Comparison of ENCODE assay signal across 31 cellular contexts in the genomic region with DNA sequence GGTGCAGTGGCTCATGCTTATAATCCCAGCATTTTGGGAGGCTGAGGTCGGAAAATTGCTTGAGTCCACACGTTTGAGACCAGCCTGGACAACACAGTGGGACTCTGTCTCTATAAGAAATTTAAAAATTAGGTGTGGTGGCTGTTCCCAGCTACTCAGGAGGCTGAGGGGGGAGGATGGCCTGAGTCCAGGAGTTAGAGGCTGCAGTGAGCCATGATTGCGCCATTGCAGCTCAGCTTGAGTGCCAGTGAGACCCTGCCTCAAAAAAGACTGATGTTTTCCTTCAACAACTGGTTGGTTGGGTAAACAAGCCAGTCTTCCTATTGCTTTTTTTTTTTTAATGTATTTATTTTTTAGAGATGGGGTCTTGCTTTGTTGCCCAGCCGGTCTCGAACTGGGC. TPM values are rescaled to one million over a fixed set of nuclear protein-coding genes. Genes with fewer than 3 reads are reported as not detected.
DNase-seq lines count a peak whose midpoint lies in the region; ATAC-seq and TF ChIP-seq lines count a peak whose summit lies in the region.
"Had no signal": no experiment of that assay in that cellular context is flagged by ENCODE, and none has a peak within 500 bp of the region (broad histone marks: within the 10 kb centered on the region; RNA-seq: fewer than 3 reads in every experiment).

No MANE protein-coding gene starts in this region.

- H3K36me3 ChIP-seq in BLaER1 (peaks cover 48% of the 10 kb centered on the region), DND-41 (ENCODE audit: insufficient read depth, low read length) (peaks cover 76% of the 10 kb centered on the region)

- peaks cover 15 to 63% (median 61%) of the 10 kb centered on the region in 4 donors for H3K4me1 Mint-ChIP-seq in naive thymus-derived CD8-positive, alpha-beta T cell
- H3K4me1 Mint-ChIP-seq: GM23338 had no signal

- TF ChIP-seq CTCF in DND-41 (IDR thresholded peaks at IDR 0.05; ENCODE audit: borderline replicate concordance, extremely low read depth, low read length, poor library complexity, severe bottlenecking) (no peak), RWPE1 (conservative IDR thresholded peaks at IDR 0.05; ENCODE audit: low read depth) (no peak)

- H3K4me2 ChIP-seq in BLaER1 (peak overlapping the region; percentile 90), DND-41 (ENCODE audit: insufficient read depth, low read length) (peak overlapping the region; percentile 39)
- H3K4me2 ChIP-seq: GM23338 had no signal

- H3K4me3 ChIP-seq in BLaER1 (no peak overlapping the region), DND-41 (ENCODE audit: low read depth in 1 of 2, low read length in 2 of 2) (no peak overlapping the region)
- H3K4me3 ChIP-seq: coronary artery, GM23338, pancreas, skin epidermis, thoracic aorta had no signal

- H3K4me3 Mint-ChIP-seq in naive thymus-derived CD8-positive, alpha-beta T cell, result no peak overlapping the region
- H3K4me3 Mint-ChIP-seq: activated naive CD8-positive, alpha-beta T cell; GM23338; neural crest cell; stimulated activated naive CD8-positive, alpha-beta T cell treated with anti-CD3 and anti-CD28 coated beads, Interleukin-15, Interleukin-2, amounts not matched to agents 100 ng/mL and 50 ng/mL, for 24 hours; T-helper 2 cell treated with Interferon-gamma antibody and Interleukin-4, amounts not matched to agents 5 μg/mL and 100 μg/mL, for 36 hours had no signal

- H3K9me3 ChIP-seq in BLaER1 (no peaks in the 10 kb centered on the region), DND-41 (ENCODE audit: insufficient read depth, low read length, severe bottlenecking) (no peaks in the 10 kb centered on the region)
- H3K9me3 ChIP-seq: BE2C, pancreas, thoracic aorta had no signal

- peaks cover 5 to 75% (median 16%) of the 10 kb centered on the region in 3 donors for H3K36me3 Mint-ChIP-seq in naive thymus-derived CD8-positive, alpha-beta T cell

- H3K79me2 ChIP-seq in DND-41 (ENCODE audit: insufficient read depth, low read length), result peaks cover 77% of the 10 kb centered on the region

- CTCF ChIA-PET in RWPE1 (lab: Yijun Ruan, JAX), result no interaction called here

- DNase-seq in DND-41 (no peak), RWPE1 (ENCODE audit: low spot score) (no peak), SK-N-DZ (ENCODE audit: low spot score) (no peak)
- no peak for DNase-seq in naive thymus-derived CD8-positive, alpha-beta T cell
- no peak for DNase-seq in stimulated activated CD4-positive, alpha-beta T cell treated with anti-CD3 and anti-CD28 coated beads, Interleukin-2, amount 100 ng/mL, for 48 hours
- DNase-seq: activated CD8-positive, alpha-beta memory T cell treated with anti-CD3 and anti-CD28 coated beads for 24 hours; activated effector memory CD4-positive, alpha-beta T cell treated with anti-CD3 and anti-CD28 coated beads, Interleukin-2, amount 50 U/mL, for 16 hours; activated T-cell treated with anti-CD3 and anti-CD28 coated beads, Interleukin-2, amount 50 U/mL, for 1 hour; aorta; BE2C; COR-L47; effector CD8-positive, alpha-beta T cell; GDM1; hypothalamus; IMR-90; left cardiac atrium; NCI-H1092; NCI-H1694 treated with DMSO at 0.1 percent for 48 hours; NCI-H2171; OCI-M1 had no signal

- H3K27me3 Mint-ChIP-seq in naive thymus-derived CD8-positive, alpha-beta T cell, result no peaks in the 10 kb centered on the region
- H3K27me3 Mint-ChIP-seq: activated naive CD8-positive, alpha-beta T cell; stimulated activated naive CD8-positive, alpha-beta T cell treated with anti-CD3 and anti-CD28 coated beads, Interleukin-15, Interleukin-2, amounts not matched to agents 100 ng/mL and 50 ng/mL, for 24 hours had no signal

- H3K27ac ChIP-seq in BLaER1 (peak overlapping the region; percentile 80), DND-41 (ENCODE audit: low read length) (peak overlapping the region; percentile 87), RWPE1 (peak overlapping the region; percentile 56)
- H3K27ac ChIP-seq: coronary artery, thoracic aorta had no signal

- no peaks in the 10 kb centered on the region for H3K9me3 Mint-ChIP-seq in naive thymus-derived CD8-positive, alpha-beta T cell
- H3K9me3 Mint-ChIP-seq: GM23338; neural crest cell; stimulated activated naive CD8-positive, alpha-beta T cell treated with anti-CD3 and anti-CD28 coated beads, Interleukin-15, Interleukin-2, amounts not matched to agents 100 ng/mL and 50 ng/mL, for 24 hours; T-helper 2 cell treated with Interferon-gamma antibody and Interleukin-4, amounts not matched to agents 5 μg/mL and 100 μg/mL, for 36 hours had no signal

- H2AFZ ChIP-seq in DND-41 (ENCODE audit: low read depth, low read length), result no peak overlapping the region
- H2AFZ ChIP-seq: GM23338 had no signal

- peak overlapping the region in 7 of 10 donors; percentile 25 to 79 (median 58) for H3K27ac Mint-ChIP-seq in naive thymus-derived CD8-positive, alpha-beta T cell
- H3K27ac Mint-ChIP-seq: activated naive CD8-positive, alpha-beta T cell; GM23338; stimulated activated naive CD8-positive, alpha-beta T cell treated with anti-CD3 and anti-CD28 coated beads, Interleukin-15, Interleukin-2, amounts not matched to agents 100 ng/mL and 50 ng/mL, for 24 hours; T-helper 2 cell treated with Interferon-gamma antibody and Interleukin-4, amounts not matched to agents 5 μg/mL and 100 μg/mL, for 36 hours had no signal

- H3K9ac ChIP-seq in BLaER1 (peak overlapping the region; percentile 56; the same call in 1 of the 2 replicates), DND-41 (ENCODE audit: low read depth, low read length) (peak overlapping the region; percentile 13)

- H3K4me1 ChIP-seq in BLaER1, result peaks cover 89% of the 10 kb centered on the region
- peaks cover 73% of the 10 kb centered on the region for H3K4me1 ChIP-seq in DND-41 (ENCODE audit: insufficient read depth, low read length)
- H3K4me1 ChIP-seq: BE2C had no signal

- no peak for ATAC-seq in DND-41 (ENCODE audit: insufficient read depth, low read depth)
- ATAC-seq in naive thymus-derived CD8-positive, alpha-beta T cell, result no peak
- no peak for ATAC-seq in activated CD4-positive, CD25-positive, alpha-beta regulatory T cell treated with anti-CD3 and anti-CD28 coated beads, Interleukin-2, amount 50 U/mL, for 24 hours
- ATAC-seq: GM23338, left cardiac atrium had no signal

- H4K20me1 ChIP-seq in BLaER1, result peaks cover 45% of the 10 kb centered on the region
- H4K20me1 ChIP-seq in DND-41 (ENCODE audit: insufficient read depth, low read length), result peaks cover 42% of the 10 kb centered on the region

- H3K27me3 ChIP-seq in BLaER1, result no peaks in the 10 kb centered on the region
- H3K27me3 ChIP-seq in DND-41 (ENCODE audit: insufficient read depth, low read length, poor library complexity), result no peaks in the 10 kb centered on the region
- H3K27me3 ChIP-seq: BE2C, pancreas had no signal

- POLR2A ChIA-PET in RWPE1 (lab: Yijun Ruan, JAX; ENCODE audit: low non-redundant PET), result interaction anchor here (0.5 kb wide), 1 partner anchor 36 kb away, joined by 7 read pairs; no protein-coding TSS in a partner anchor
- POLR2A ChIA-PET in naive thymus-derived CD8-positive, alpha-beta T cell (lab: Charles Lee), result interaction anchor here (0.9 to 2.4 kb wide), 4 partner anchors 8 to 36 kb away, joined by 3 to 8 read pairs (median 4); a partner anchor contains a TSS

RNA-seq across cellular contexts. Expression of a gene that starts 9.2 kb away (rescaled TPM):
- 10 to 100 TPM; 55.1 to 56.0 TPM for total RNA-seq in naive thymus-derived CD8-positive, alpha-beta T cell
- polyA plus RNA-seq in naive thymus-derived CD8-positive, alpha-beta T cell, result 100 to 1,000 TPM; 150 to 238 (median 176) TPM
- 63.4 and 80.6 TPM in 2 replicates for polyA plus RNA-seq in SK-N-DZ (2014; cell fraction: cytosol; rRNA removed)
- 44.1 and 51.4 TPM in 2 replicates for polyA plus RNA-seq in SK-N-DZ (2014; cell fraction: nucleus; rRNA removed)

RNA-seq across cellular contexts. Expression of a gene that starts 18.6 kb away (rescaled TPM):
- total RNA-seq in naive thymus-derived CD8-positive, alpha-beta T cell, result 10 to 100 TPM; 16.6 to 17.6 TPM
- polyA plus RNA-seq in naive thymus-derived CD8-positive, alpha-beta T cell, result 10 to 100 TPM in 1 of 3 donors, 1 to 10 TPM in 2; 7.2 to 11.1 (median 7.7) TPM
- 35.6 and 37.4 TPM in 2 replicates for polyA plus RNA-seq in SK-N-DZ (2014; cell fraction: cytosol; rRNA removed)
- polyA plus RNA-seq in SK-N-DZ (2014; cell fraction: nucleus; rRNA removed), result 13.6 and 15.0 TPM in 2 replicates

RNA-seq across cellular contexts. Expression of a gene that starts 49.3 kb away (rescaled TPM):
- total RNA-seq in naive thymus-derived CD8-positive, alpha-beta T cell, result 10 to 100 TPM; 11.7 to 12.1 TPM
- polyA plus RNA-seq in naive thymus-derived CD8-positive, alpha-beta T cell, result 10 to 100 TPM in 2 of 3 donors, 1 to 10 TPM in 1; 9.1 to 11.5 (median 11.5) TPM
- 27.2 and 30.9 TPM in 2 replicates for polyA plus RNA-seq in SK-N-DZ (2014; cell fraction: cytosol; rRNA removed)
- polyA plus RNA-seq in SK-N-DZ (2014; cell fraction: nucleus; rRNA removed), result 11.2 and 12.4 TPM in 2 replicates

RNA-seq across cellular contexts. Expression of a gene that starts 49.5 kb away (rescaled TPM):
- 1 to 10 TPM; 6.9 to 7.7 TPM for total RNA-seq in naive thymus-derived CD8-positive, alpha-beta T cell
- polyA plus RNA-seq in naive thymus-derived CD8-positive, alpha-beta T cell, result 10 to 100 TPM in 1 of 3 donors, 1 to 10 TPM in 2; 6.7 to 10.1 (median 7.9) TPM
- polyA plus RNA-seq in SK-N-DZ (2014; cell fraction: cytosol; rRNA removed), result 85.2 and 87.8 TPM in 2 replicates
- 69.5 and 84.6 TPM in 2 replicates for polyA plus RNA-seq in SK-N-DZ (2014; cell fraction: nucleus; rRNA removed)
